Comparison of ENCODE assay signal across 16 cellular contexts in genomic region chr9:109452761-109453160, GRCh38. TPM values are rescaled to one million over a fixed set of nuclear protein-coding genes. Genes with fewer than 3 reads are reported as not detected.
A peak's percentile ranks its signal among the peaks of the same experiment; 100 is the strongest.
DNase-seq lines count a peak whose midpoint lies in the region; ATAC-seq and TF ChIP-seq lines count a peak whose summit lies in the region.
"Had no signal": no experiment of that assay in that cellular context is flagged by ENCODE, and none has a peak within 500 bp of the region (broad histone marks: within the 10 kb centered on the region; RNA-seq: fewer than 3 reads in every experiment).

No MANE protein-coding gene starts in this region.

- no peak for ATAC-seq in left ventricle myocardium superior

- H3K79me2 ChIP-seq in smooth muscle cell (ENCODE audit: low read depth) = no peaks in the 10 kb centered on the region

- H3K4me1 ChIP-seq in smooth muscle cell (ENCODE audit: low read depth) = peaks cover 4% of the 10 kb centered on the region
- H3K4me1 ChIP-seq: Peyer's patch had no signal

- no peaks in the 10 kb centered on the region for H3K36me3 ChIP-seq in smooth muscle cell (ENCODE audit: low read depth)

- no peak overlapping the region for H3K9ac ChIP-seq in smooth muscle cell (ENCODE audit: low read depth)

- no peaks in the 10 kb centered on the region for H4K20me1 ChIP-seq in smooth muscle cell (ENCODE audit: low read depth)

- peak overlapping the region; percentile 51 for H3K27ac ChIP-seq in VCaP
- peak overlapping the region; percentile 67 for H3K27ac ChIP-seq in smooth muscle cell (ENCODE audit: low read depth)
- H3K27ac ChIP-seq: Peyer's patch had no signal

- peak; percentile 45 for DNase-seq in HFFc6
- DNase-seq in fibroblast of the aortic adventitia (ENCODE audit: low read depth) = peak; percentile 64
- no peak for DNase-seq in smooth muscle cell (lab: John Stamatoyannopoulos, UW; ENCODE audit: unreplicated experiment)
- no peak for DNase-seq in progenitor cell of endocrine pancreas (ENCODE audit: low spot score, unreplicated experiment)
- no peak for DNase-seq in left ventricle myocardium superior
- no peak for DNase-seq in cardiac septum (ENCODE audit: low spot score)
- DNase-seq: COR-L47, hypothalamus, NCI-H1105 treated with DMSO at 0.1 percent for 48 hours, NCI-H446, Peyer's patch, small intestine, substantia nigra had no signal

- H3K4me3 ChIP-seq in fibroblast of the aortic adventitia (ENCODE audit: low read depth, low read length) (no peak overlapping the region), smooth muscle cell (no peak overlapping the region)
- H3K4me3 ChIP-seq: Peyer's patch had no signal

- H3K4me1 Mint-ChIP-seq in HFFc6 (ENCODE audit: low read depth) (peaks cover 16% of the 10 kb centered on the region), progenitor cell of endocrine pancreas (ENCODE audit: low read depth) (peaks cover 4% of the 10 kb centered on the region)

- peaks cover 14% of the 10 kb centered on the region for H3F3A ChIP-seq in smooth muscle cell (ENCODE audit: low read depth)

- H3K9me3 Mint-ChIP-seq in HFFc6 = no peaks in the 10 kb centered on the region
- no peaks in the 10 kb centered on the region for H3K9me3 Mint-ChIP-seq in progenitor cell of endocrine pancreas (ENCODE audit: low read depth)
- H3K9me3 Mint-ChIP-seq: activated T-helper 1 cell treated with anti-CD3 and anti-CD28 coated beads, Interleukin-12 subunit alpha, Interleukin-12 subunit beta, Interleukin-2, Interleukin-4 antibody, amounts not matched to agents 30 ng/mL and 10 ng/mL and 1 ng/mL, durations not matched to agents 14 hours and 24 hours and 36 hours; T-helper 1 cell treated with Interleukin-12 subunit alpha and Interleukin-12 subunit beta and Interleukin-4 antibody, amounts not matched to agents 30 μg/mL and 1 μg/mL, for 36 hours had no signal

- H2AFZ ChIP-seq in smooth muscle cell (ENCODE audit: low read depth) = no peak overlapping the region

- H3K4me2 ChIP-seq in smooth muscle cell = no peak overlapping the region

- TF ChIP-seq CTCF in HFFc6 (IDR thresholded peaks at IDR 0.05) (no peak), VCaP (conservative IDR thresholded peaks at IDR 0.05) (no peak), fibroblast of the aortic adventitia (IDR thresholded peaks at IDR 0.05; ENCODE audit: insufficient read depth, low read length) (no peak), smooth muscle cell (IDR thresholded peaks at IDR 0.05; ENCODE audit: borderline replicate concordance, insufficient read depth, poor library complexity, severe bottlenecking) (no peak), progenitor cell of endocrine pancreas (IDR thresholded peaks at IDR 0.05; ENCODE audit: unreplicated experiment) (no peak)

- no peaks in the 10 kb centered on the region for H3K9me3 ChIP-seq in smooth muscle cell (replicated peaks; ENCODE audit: low read depth)
- H3K9me3 ChIP-seq: Peyer's patch had no signal

- H3K36me3 Mint-ChIP-seq in HFFc6 (ENCODE audit: low read depth) (no peaks in the 10 kb centered on the region), progenitor cell of endocrine pancreas (ENCODE audit: insufficient read depth) (peaks cover 2% of the 10 kb centered on the region)

- H3K27me3 Mint-ChIP-seq in HFFc6 (ENCODE audit: insufficient read depth) (peaks cover 31% of the 10 kb centered on the region), progenitor cell of endocrine pancreas (peaks cover 3% of the 10 kb centered on the region)

- no peak overlapping the region for H3K4me3 Mint-ChIP-seq in HFFc6
- no peak overlapping the region for H3K4me3 Mint-ChIP-seq in progenitor cell of endocrine pancreas (ENCODE audit: low read depth)
- H3K4me3 Mint-ChIP-seq: activated T-helper 1 cell treated with anti-CD3 and anti-CD28 coated beads, Interleukin-12 subunit alpha, Interleukin-12 subunit beta, Interleukin-2, Interleukin-4 antibody, amounts not matched to agents 30 ng/mL and 10 ng/mL and 1 ng/mL, durations not matched to agents 14 hours and 24 hours and 36 hours; T-helper 1 cell treated with Interleukin-12 subunit alpha and Interleukin-12 subunit beta and Interleukin-4 antibody, amounts not matched to agents 30 μg/mL and 1 μg/mL, for 36 hours had no signal

- H3K27ac Mint-ChIP-seq in HFFc6 = no peak overlapping the region; the same call in 1 of the 2 replicates
- no peak overlapping the region for H3K27ac Mint-ChIP-seq in progenitor cell of endocrine pancreas
- H3K27ac Mint-ChIP-seq: activated T-helper 1 cell treated with anti-CD3 and anti-CD28 coated beads, Interleukin-12 subunit alpha, Interleukin-12 subunit beta, Interleukin-2, Interleukin-4 antibody, amounts not matched to agents 30 ng/mL and 10 ng/mL and 1 ng/mL, durations not matched to agents 14 hours and 24 hours and 36 hours had no signal

- 74% methylated on average over 3 of the region's 3 CpGs for WGBS in smooth muscle cell (ENCODE audit: low lambda C conversion rate)

- H3K27me3 ChIP-seq in smooth muscle cell (ENCODE audit: low read depth) = no peaks in the 10 kb centered on the region
- H3K27me3 ChIP-seq: Peyer's patch had no signal

- intact Hi-C loops in left ventricle myocardium superior (cut with micrococcal nuclease) = no loop called here
- intact Hi-C loops in cardiac septum (cut with DNase I) = no loop called here

RNA-seq across cellular contexts. Expression of gene PTPN3, which starts 45.3 kb away (rescaled TPM):
- total RNA-seq in HFFc6 (2021; fragmentation: NEBNext Ultra II Directional; extraction: Animal tissue kit (Norgen Biotek cat#: 25700)) = not detected
- 0.99 and 2.0 TPM in 2 replicates for total RNA-seq in fibroblast of the aortic adventitia (ENCODE audit: low replicate concordance)
- total RNA-seq in smooth muscle cell = 4.7 and 5.5 TPM in 2 replicates
- 2.2 and 5.3 TPM in 2 replicates for polyA plus RNA-seq in smooth muscle cell
- total RNA-seq in progenitor cell of endocrine pancreas = 3.7 and 4.8 TPM in 2 replicates
- total RNA-seq in left ventricle myocardium superior = 48.5 TPM
- 17.4 TPM for total RNA-seq in cardiac septum

Comparison
In these comparisons a context has a peak if more than half of its experiments do, and no peak if none do; other contexts are left out.
1. DNase-seq: peak in HFFc6 (single experiment) and fibroblast of the aortic adventitia (single experiment); none in smooth muscle cell (single experiment), progenitor cell of endocrine pancreas (single experiment), left ventricle myocardium superior (single experiment) and cardiac septum (single experiment).